ENCODE assay signal across 21 cellular contexts in the genomic region with DNA sequence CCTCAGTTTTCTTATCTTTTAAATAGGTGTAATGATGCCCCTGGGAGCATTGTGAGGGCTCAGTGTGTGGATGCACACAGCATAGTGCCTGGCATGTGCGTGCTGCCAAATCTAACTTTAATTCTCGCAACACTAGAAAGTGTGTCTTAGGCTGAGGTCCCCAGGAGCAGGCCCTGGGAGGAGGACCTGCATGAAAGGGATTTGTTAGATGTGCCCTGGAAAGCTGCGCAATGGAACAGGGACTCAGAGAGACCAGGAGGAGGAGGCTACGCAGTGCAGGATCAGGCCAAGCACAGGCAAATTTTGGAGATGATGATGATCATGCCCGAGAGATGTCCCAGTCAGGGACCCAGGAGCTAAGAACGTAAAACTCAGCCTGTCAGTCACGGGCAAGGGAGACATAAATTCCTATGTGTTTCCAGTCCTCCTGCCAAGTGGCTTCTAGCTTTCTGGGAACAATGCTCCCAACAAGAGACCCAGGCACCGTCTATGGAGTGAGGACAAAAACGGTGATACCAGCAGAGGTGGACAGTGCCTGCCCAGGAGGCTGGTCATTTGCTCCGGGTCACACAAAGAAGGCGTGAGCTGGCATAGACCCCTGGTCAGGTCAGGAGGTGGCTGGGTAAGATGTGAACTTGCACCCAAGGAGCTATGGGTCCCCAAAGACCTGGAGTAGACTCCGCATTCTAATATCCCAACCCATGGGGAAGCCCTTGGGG.
"Had no signal": no experiment of that assay in that cellular context is flagged by ENCODE, and none has a peak within 500 bp of the region (broad histone marks: within the 10 kb centered on the region; RNA-seq: fewer than 3 reads in every experiment).

No MANE protein-coding gene starts in this region.

- ATAC-seq: activated CD4-positive, alpha-beta T cell treated with anti-CD3 and anti-CD28 coated beads for 36 hours; gastrocnemius medialis; left cardiac atrium; stimulated activated naive CD8-positive, alpha-beta T cell treated with anti-CD3 and anti-CD28 coated beads, Interleukin-15, Interleukin-2, amounts not matched to agents 100 U/mL and 50 U/mL, for 24 hours had no signal

- H3K36me3 ChIP-seq: colonic mucosa, esophagus squamous epithelium, gastrocnemius medialis, prostate gland, spleen had no signal

- H3K27me3 Mint-ChIP-seq: activated CD4-positive, alpha-beta T cell treated with anti-CD3 and anti-CD28 coated beads for 36 hours; activated naive CD8-positive, alpha-beta T cell treated with anti-CD3 and anti-CD28 coated beads for 36 hours had no signal

- FAIRE-seq: bronchial epithelial cell, islet of Langerhans had no signal

- H3K27me3 ChIP-seq: colonic mucosa had no signal

- H3K4me3 ChIP-seq: colonic mucosa, esophagus squamous epithelium, gastrocnemius medialis, prostate gland, spleen had no signal

- H3K27ac ChIP-seq: colonic mucosa, esophagus squamous epithelium, gastrocnemius medialis, prostate gland, spleen had no signal

- H3K4me1 ChIP-seq: colonic mucosa had no signal

- H3K36me3 Mint-ChIP-seq: memory B cell had no signal

- H3K9me3 Mint-ChIP-seq: activated B cell treated with CpG ODN at 0.5 μM for 24 hours; activated T-helper 1 cell treated with anti-CD3 and anti-CD28 coated beads, Interleukin-12 subunit alpha, Interleukin-12 subunit beta, Interleukin-2, Interleukin-4 antibody, amounts not matched to agents 30 ng/mL and 10 ng/mL and 1 ng/mL, durations not matched to agents 14 hours and 24 hours and 36 hours; endodermal cell; neural crest cell had no signal

- H3K27ac Mint-ChIP-seq: activated B cell treated with CpG ODN at 0.5 μM for 24 hours; activated CD4-positive, alpha-beta T cell treated with anti-CD3 and anti-CD28 coated beads for 36 hours; activated naive CD8-positive, alpha-beta T cell treated with anti-CD3 and anti-CD28 coated beads for 36 hours; activated T-helper 1 cell treated with anti-CD3 and anti-CD28 coated beads, Interleukin-12 subunit alpha, Interleukin-12 subunit beta, Interleukin-2, Interleukin-4 antibody, amounts not matched to agents 30 ng/mL and 10 ng/mL and 1 ng/mL, durations not matched to agents 14 hours and 24 hours and 36 hours; endodermal cell; memory B cell had no signal

- H3K9me3 ChIP-seq: colonic mucosa, esophagus squamous epithelium, gastrocnemius medialis, prostate gland, spleen had no signal

- H3K4me3 Mint-ChIP-seq: activated B cell treated with CpG ODN at 0.5 μM for 24 hours; activated CD4-positive, alpha-beta T cell treated with anti-CD3 and anti-CD28 coated beads for 36 hours; activated naive CD8-positive, alpha-beta T cell treated with anti-CD3 and anti-CD28 coated beads for 36 hours; activated T-helper 1 cell treated with anti-CD3 and anti-CD28 coated beads, Interleukin-12 subunit alpha, Interleukin-12 subunit beta, Interleukin-2, Interleukin-4 antibody, amounts not matched to agents 30 ng/mL and 10 ng/mL and 1 ng/mL, durations not matched to agents 14 hours and 24 hours and 36 hours; endodermal cell; memory B cell; neural crest cell had no signal

- H3K4me1 Mint-ChIP-seq: endodermal cell, neural crest cell had no signal

- DNase-seq: activated B cell treated with CpG ODN at 0.5 μM for 24 hours; activated CD4-positive, alpha-beta T cell treated with anti-CD3 and anti-CD28 coated beads, Interleukin-2, amount 50 U/mL, for 4 hours; activated naive CD4-positive, alpha-beta T cell; activated naive CD8-positive, alpha-beta T cell treated with anti-CD3 and anti-CD28 coated beads for 36 hours; colonic mucosa; endodermal cell; esophagus squamous epithelium; gastrocnemius medialis; hypothalamus; left cardiac atrium; spleen; stimulated activated CD4-positive, alpha-beta T cell treated with anti-CD3 and anti-CD28 coated beads, Interleukin-4, amount 100 ng/mL, for 4 hours; stimulated activated naive CD8-positive, alpha-beta T cell treated with anti-CD3 and anti-CD28 coated beads, Interleukin-15, Interleukin-2, amounts not matched to agents 100 U/mL and 50 U/mL, for 24 hours; T1000 had no signal
